ENCODE assay signal across 8 cellular contexts in the genomic region with DNA sequence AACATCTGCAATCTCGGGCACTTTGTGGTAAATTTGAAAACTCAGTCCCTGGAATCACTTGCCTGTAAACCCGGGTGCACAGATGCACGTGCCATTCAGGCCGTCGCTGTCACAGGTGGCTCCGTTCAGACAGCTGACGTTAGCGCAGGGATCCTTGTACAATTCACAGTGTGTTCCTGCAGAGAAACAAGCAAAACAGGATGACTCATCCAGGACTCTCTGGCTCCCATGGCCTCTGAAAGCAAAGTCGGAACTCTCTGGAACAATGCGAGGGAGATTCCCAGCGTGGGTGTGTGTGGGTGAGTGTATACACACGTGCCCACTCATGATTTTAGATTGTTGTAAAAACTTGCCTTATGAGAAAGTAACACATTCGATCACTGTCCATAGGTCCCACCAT.
DNase-seq lines count a peak whose midpoint lies in the region; ATAC-seq and TF ChIP-seq lines count a peak whose summit lies in the region.

No MANE protein-coding gene starts in this region.

- H3K9ac ChIP-seq in subcutaneous abdominal adipose tissue (ENCODE audit: low read length in 5 of 5) = peak overlapping the region in 1 of 5 donors; percentile 20

- H3K36me3 ChIP-seq in HEK293 (ENCODE audit: control insufficient read depth in 2 of 2, insufficient read depth in 1 of 2, low read length in 2 of 2) (no peaks in the 10 kb centered on the region), adrenal gland (replicated peaks in 1 of 2) (no peaks in the 10 kb centered on the region), subcutaneous abdominal adipose tissue (ENCODE audit: control insufficient read depth in 5 of 5, insufficient read depth in 5 of 5, low read length in 5 of 5) (no peaks in the 10 kb centered on the region)

- CTCF ChIA-PET in HEK293 (lab: Yijun Ruan, JAX) = interaction anchor here (0.6 kb wide), 1 partner anchor 1004 kb away, joined by 3 read pairs; no protein-coding TSS in a partner anchor

- TF ChIP-seq CTCF in HEK293 (tag by site-specific recombination; IDR thresholded peaks at IDR 0.05) (no peak), adrenal gland (IDR thresholded peaks at IDR 0.05) (no peak)

- ATAC-seq in HG03565 (IDR thresholded peaks at IDR 0.05; ENCODE audit: unreplicated experiment) (no peak), HG03280 (IDR thresholded peaks at IDR 0.05; ENCODE audit: unreplicated experiment) (no peak), HG03159 (IDR thresholded peaks at IDR 0.05; ENCODE audit: unreplicated experiment) (no peak), GM19395 (IDR thresholded peaks at IDR 0.05; ENCODE audit: unreplicated experiment) (no peak)

- no peaks in the 10 kb centered on the region for H3K9me3 ChIP-seq in HEK293 (ENCODE audit: control insufficient read depth, insufficient read depth, low read depth, low read length)
- H3K9me3 ChIP-seq in adrenal gland (replicated peaks in 1 of 3) = no peaks in the 10 kb centered on the region
- no peaks in the 10 kb centered on the region for H3K9me3 ChIP-seq in subcutaneous abdominal adipose tissue (ENCODE audit: control insufficient read depth in 5 of 5, low read length in 5 of 5)

- WGBS in adrenal gland, 4 donors = 26 to 36% (median 32%) methylated on average over 13 of the region's 13 CpGs

- H3K27me3 ChIP-seq in adrenal gland (no peaks in the 10 kb centered on the region), subcutaneous abdominal adipose tissue (ENCODE audit: control insufficient read depth in 5 of 5, insufficient read depth in 4 of 5, low read length in 5 of 5) (peaks cover 0 to 3% (median 0%) of the 10 kb centered on the region in 5 donors)

- peak in 1 of 2 donors; percentile 45 for TF ChIP-seq POLR2A in adrenal gland (IDR thresholded peaks at IDR 0.05)

- no peak overlapping the region for H3K4me3 ChIP-seq in HEK293 (ENCODE audit: low read depth, low read length)
- H3K4me3 ChIP-seq in adrenal gland = peak overlapping the region in 1 of 4 donors; percentile 17
- H3K4me3 ChIP-seq in subcutaneous abdominal adipose tissue (ENCODE audit: low read depth in 1 of 5, low read length in 5 of 5) = peak overlapping the region in 2 of 5 donors; percentile 15 to 16

- intact Hi-C loops in adrenal gland (cut with DNase I) = no loop called here

- DNase-seq in adrenal gland = peak; percentile 82 to 92 (median 86)
- peak; percentile 99 for DNase-seq in iris pigment epithelial cell (ENCODE audit: low read depth)

- POLR2A ChIA-PET in HEK293 (lab: Yijun Ruan, JAX) = no interaction called here

- H3K4me1 ChIP-seq in HEK293 (ENCODE audit: control insufficient read depth, insufficient read depth, low read length) (peaks cover 18% of the 10 kb centered on the region), adrenal gland (replicated peaks in 1 of 2) (peaks cover 14 to 24% of the 10 kb centered on the region in 2 donors), subcutaneous abdominal adipose tissue (ENCODE audit: control insufficient read depth in 5 of 5, insufficient read depth in 5 of 5, low read length in 5 of 5) (peaks cover 2 to 24% (median 19%) of the 10 kb centered on the region in 5 donors)

- H3K27ac ChIP-seq in HEK293 (ENCODE audit: extremely low read depth, low read depth, low read length) = no peak overlapping the region
- peak overlapping the region; percentile 11 to 89 (median 73) for H3K27ac ChIP-seq in adrenal gland
- peak overlapping the region; percentile 68 for H3K27ac ChIP-seq in subcutaneous abdominal adipose tissue (ENCODE audit: low read depth, low read length)

TF ChIP-seq in HEK293, 187 proteins besides CTCF, POLR2A, EP300 and RAD21 (continues in another document):
- TF ChIP-seq GLIS2 (tag by site-specific recombination; IDR thresholded peaks at IDR 0.05) (0 out of 2 replicates have a peak, but pooled peaks have one; percentile 21), ZNF37A (tag by site-specific recombination; IDR thresholded peaks at IDR 0.05) (no peak), TRIM28 (IDR thresholded peaks at IDR 0.05; ENCODE audit: borderline replicate concordance, low read length) (peak; percentile 51; the same call in 1 of the 2 replicates), YY1 (tag by site-specific recombination; IDR thresholded peaks at IDR 0.05) (no peak), ZNF169 (tag by site-specific recombination; IDR thresholded peaks at IDR 0.05) (no peak), ZNF777 (tag by site-specific recombination; IDR thresholded peaks at IDR 0.05; ENCODE audit: borderline replicate concordance) (no peak), ZNF785 (tag by site-specific recombination; IDR thresholded peaks at IDR 0.05) (no peak), ZNF423 (tag by site-specific recombination; IDR thresholded peaks at IDR 0.05) (no peak), ZNF548 (tag by site-specific recombination; IDR thresholded peaks at IDR 0.05) (no peak), EGR2 (tag by site-specific recombination; IDR thresholded peaks at IDR 0.05; ENCODE audit: low read depth) (peak; percentile 75), SCRT2 (tag by site-specific recombination; IDR thresholded peaks at IDR 0.05) (peak; percentile 72), PRDM1 (tag by site-specific recombination; IDR thresholded peaks at IDR 0.05) (0 out of 2 replicates have a peak, but pooled peaks have one; percentile 25), ZFHX2 (tag by site-specific recombination; conservative IDR thresholded peaks at IDR 0.05) (peak; percentile 79), ZFP3 (tag by site-specific recombination; IDR thresholded peaks at IDR 0.05; ENCODE audit: low read depth) (no peak), ZBTB48 (tag by site-specific recombination; IDR thresholded peaks at IDR 0.05) (peak; percentile 70; the same call in 1 of the 2 replicates), ZNF19 (tag by site-specific recombination; IDR thresholded peaks at IDR 0.05; ENCODE audit: low read depth) (no peak), ZBTB21 (tag by site-specific recombination; IDR thresholded peaks at IDR 0.05) (0 out of 2 replicates have a peak, but pooled peaks have one; percentile 21), ZNF747 (tag by site-specific recombination; IDR thresholded peaks at IDR 0.05) (no peak), ZFP37 (tag by site-specific recombination; IDR thresholded peaks at IDR 0.05) (no peak)
- TF ChIP-seq, protein P1, sequence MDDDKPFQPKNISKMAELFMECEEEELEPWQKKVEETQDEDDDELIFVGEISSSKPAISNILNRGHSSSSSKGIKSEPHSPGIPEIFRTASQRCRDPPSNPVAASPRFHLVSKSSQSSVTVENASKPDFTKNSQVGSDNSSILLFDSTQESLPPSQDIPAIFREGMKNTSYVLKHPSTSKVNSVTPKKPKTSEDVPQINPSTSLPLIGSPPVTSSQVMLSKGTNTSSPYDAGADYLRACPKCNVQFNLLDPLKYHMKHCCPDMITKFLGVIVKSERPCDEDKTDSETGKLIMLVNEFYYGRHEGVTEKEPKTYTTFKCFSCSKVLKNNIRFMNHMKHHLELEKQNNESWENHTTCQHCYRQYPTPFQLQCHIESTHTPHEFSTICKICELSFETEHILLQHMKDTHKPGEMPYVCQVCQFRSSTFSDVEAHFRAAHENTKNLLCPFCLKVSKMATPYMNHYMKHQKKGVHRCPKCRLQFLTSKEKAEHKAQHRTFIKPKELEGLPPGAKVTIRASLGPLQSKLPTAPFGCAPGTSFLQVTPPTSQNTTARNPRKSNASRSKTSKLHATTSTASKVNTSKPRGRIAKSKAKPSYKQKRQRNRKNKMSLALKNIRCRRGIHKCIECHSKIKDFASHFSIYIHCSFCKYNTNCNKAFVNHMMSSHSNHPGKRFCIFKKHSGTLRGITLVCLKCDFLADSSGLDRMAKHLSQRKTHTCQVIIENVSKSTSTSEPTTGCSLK (tag by site-specific recombination; IDR thresholded peaks at IDR 0.05) = no peak
- TF ChIP-seq, protein P2, sequence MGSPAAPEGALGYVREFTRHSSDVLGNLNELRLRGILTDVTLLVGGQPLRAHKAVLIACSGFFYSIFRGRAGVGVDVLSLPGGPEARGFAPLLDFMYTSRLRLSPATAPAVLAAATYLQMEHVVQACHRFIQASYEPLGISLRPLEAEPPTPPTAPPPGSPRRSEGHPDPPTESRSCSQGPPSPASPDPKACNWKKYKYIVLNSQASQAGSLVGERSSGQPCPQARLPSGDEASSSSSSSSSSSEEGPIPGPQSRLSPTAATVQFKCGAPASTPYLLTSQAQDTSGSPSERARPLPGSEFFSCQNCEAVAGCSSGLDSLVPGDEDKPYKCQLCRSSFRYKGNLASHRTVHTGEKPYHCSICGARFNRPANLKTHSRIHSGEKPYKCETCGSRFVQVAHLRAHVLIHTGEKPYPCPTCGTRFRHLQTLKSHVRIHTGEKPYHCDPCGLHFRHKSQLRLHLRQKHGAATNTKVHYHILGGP (tag by site-specific recombination; IDR thresholded peaks at IDR 0.05) = no peak
- TF ChIP-seq, protein P3, sequence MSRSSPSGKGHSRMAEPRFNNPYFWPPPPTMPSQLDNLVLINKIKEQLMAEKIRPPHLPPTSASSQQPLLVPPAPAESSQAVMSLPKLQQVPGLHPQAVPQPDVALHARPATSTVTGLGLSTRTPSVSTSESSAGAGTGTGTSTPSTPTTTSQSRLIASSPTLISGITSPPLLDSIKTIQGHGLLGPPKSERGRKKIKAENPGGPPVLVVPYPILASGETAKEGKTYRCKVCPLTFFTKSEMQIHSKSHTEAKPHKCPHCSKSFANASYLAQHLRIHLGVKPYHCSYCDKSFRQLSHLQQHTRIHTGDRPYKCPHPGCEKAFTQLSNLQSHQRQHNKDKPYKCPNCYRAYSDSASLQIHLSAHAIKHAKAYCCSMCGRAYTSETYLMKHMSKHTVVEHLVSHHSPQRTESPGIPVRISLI (tag by site-specific recombination; IDR thresholded peaks at IDR 0.05) = no peak
- TF ChIP-seq, protein P4, sequence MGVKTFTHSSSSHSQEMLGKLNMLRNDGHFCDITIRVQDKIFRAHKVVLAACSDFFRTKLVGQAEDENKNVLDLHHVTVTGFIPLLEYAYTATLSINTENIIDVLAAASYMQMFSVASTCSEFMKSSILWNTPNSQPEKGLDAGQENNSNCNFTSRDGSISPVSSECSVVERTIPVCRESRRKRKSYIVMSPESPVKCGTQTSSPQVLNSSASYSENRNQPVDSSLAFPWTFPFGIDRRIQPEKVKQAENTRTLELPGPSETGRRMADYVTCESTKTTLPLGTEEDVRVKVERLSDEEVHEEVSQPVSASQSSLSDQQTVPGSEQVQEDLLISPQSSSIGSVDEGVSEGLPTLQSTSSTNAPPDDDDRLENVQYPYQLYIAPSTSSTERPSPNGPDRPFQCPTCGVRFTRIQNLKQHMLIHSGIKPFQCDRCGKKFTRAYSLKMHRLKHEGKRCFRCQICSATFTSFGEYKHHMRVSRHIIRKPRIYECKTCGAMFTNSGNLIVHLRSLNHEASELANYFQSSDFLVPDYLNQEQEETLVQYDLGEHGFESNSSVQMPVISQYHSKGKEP (tag by site-specific recombination; IDR thresholded peaks at IDR 0.05) = no peak
